ENCODE assay signal across 2 cellular contexts in the genomic region with DNA sequence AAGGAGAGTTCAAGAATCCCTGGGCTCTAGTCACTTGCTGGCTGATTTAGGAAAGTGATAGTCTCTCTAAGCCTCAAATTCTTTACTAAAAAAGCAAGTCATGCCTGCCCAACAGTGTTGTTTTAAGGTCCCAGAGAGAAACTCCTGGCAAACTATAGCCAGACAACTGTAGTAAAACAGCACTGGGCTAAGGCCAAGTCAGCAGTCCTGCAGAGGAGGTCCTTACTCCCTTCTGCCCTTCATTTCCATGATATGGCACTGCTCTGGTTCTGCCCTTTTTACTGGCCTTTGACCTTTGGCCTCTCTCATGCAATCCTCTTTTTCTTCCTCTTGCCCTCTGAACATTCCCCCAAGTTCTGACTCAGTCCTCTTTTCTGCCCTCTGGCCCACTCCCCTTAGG.
TF ChIP-seq lines count a peak whose summit lies in the region.

No MANE protein-coding gene starts in this region.

TF ChIP-seq in IMR-90, 13 proteins besides CTCF, POLR2A, EP300 and RAD21:
- TF ChIP-seq, protein P1, sequence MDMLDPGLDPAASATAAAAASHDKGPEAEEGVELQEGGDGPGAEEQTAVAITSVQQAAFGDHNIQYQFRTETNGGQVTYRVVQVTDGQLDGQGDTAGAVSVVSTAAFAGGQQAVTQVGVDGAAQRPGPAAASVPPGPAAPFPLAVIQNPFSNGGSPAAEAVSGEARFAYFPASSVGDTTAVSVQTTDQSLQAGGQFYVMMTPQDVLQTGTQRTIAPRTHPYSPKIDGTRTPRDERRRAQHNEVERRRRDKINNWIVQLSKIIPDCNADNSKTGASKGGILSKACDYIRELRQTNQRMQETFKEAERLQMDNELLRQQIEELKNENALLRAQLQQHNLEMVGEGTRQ (IDR thresholded peaks at IDR 0.05; ENCODE audit: low read depth, low read length) = no peak
- peak; percentile 53; the same call in 1 of the 2 replicates for TF ChIP-seq NFE2L2 (IDR thresholded peaks at IDR 0.05; ENCODE audit: low read depth, low read length)
- no peak for TF ChIP-seq MAFK (IDR thresholded peaks at IDR 0.05; ENCODE audit: low read depth, low read length)
- no peak for TF ChIP-seq FOS (IDR thresholded peaks at IDR 0.05; ENCODE audit: low read depth, low read length)

TF ChIP-seq in endothelial cell of umbilical vein, 7 proteins besides CTCF, POLR2A, EP300 and RAD21:
- TF ChIP-seq POLR2AphosphoS5 (IDR thresholded peaks at IDR 0.05; ENCODE audit: insufficient read depth, low read depth, low read length) (peak; percentile 8), MAX (IDR thresholded peaks at IDR 0.05; ENCODE audit: insufficient read depth, insufficient read length) (no peak)
